13 cellular contexts compared by ENCODE assay signal in the genomic region with DNA sequence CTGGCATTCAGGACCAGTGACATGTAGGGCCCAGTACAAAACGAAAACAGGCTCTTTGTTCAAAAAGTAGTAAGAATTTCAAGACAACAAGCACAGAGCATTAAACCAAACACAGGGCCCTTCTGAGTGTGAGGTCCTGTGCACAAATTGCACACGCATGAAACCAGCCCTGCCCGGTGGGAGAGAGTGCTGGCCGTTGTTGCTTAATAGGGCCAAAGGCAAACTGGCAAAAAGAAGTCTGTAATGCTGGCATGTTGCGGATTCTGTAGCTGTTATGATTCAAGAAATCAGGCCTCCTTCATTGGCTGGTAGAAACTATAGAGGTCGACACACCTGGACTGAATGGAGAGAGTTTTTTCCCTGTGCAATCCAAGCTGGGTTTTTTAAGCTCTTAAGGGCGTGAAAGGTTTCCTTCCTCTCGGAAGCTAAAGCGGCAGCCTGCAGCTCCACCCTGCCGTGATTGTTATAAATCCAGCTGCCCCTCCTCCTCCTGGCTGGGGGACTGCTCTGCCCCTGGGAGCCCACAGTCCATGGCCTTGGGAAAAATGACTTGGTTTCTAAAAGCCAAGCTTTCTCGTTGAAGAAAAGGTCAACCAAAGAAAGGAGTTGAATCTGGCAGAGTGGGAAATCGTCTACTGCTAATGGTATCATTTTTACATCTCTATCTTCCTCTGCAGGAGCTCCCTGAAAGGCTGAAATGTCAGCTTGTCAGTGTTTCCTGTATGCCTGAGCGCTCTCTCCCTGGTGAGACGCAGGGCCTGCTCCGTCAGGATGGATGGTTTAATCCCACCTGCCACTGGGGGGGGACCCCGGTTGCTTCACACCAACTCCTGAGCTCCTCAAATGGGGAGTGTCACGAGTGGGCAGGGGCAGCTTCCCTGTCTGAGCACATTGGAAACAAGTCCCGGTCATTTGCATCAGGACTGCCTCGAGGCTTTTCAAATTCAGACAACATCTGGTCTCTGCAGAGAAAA.
DNase-seq lines count a peak whose midpoint lies in the region; ATAC-seq and TF ChIP-seq lines count a peak whose summit lies in the region.
"Had no signal": no experiment of that assay in that cellular context is flagged by ENCODE, and none has a peak within 500 bp of the region (broad histone marks: within the 10 kb centered on the region; RNA-seq: fewer than 3 reads in every experiment).

No MANE protein-coding gene starts in this region.

- TF ChIP-seq POLR2A in upper lobe of left lung (IDR thresholded peaks at IDR 0.05), result no peak

- no peak overlapping the region for H3K9ac ChIP-seq in HUES64 (ENCODE audit: low read depth, low read length)
- no peak overlapping the region for H3K9ac ChIP-seq in trophoblast cell (ENCODE audit: low read length)

- no peaks in the 10 kb centered on the region for H3K27me3 ChIP-seq in HUES64 (ENCODE audit: insufficient read depth, low read length)
- no peaks in the 10 kb centered on the region for H3K27me3 ChIP-seq in right cardiac atrium (ENCODE audit: control insufficient read depth, insufficient read depth)
- no peaks in the 10 kb centered on the region for H3K27me3 ChIP-seq in trophoblast cell (ENCODE audit: insufficient read depth, low read length)
- H3K27me3 ChIP-seq in upper lobe of left lung, result no peaks in the 10 kb centered on the region

- H2BK12ac ChIP-seq in trophoblast cell (ENCODE audit: low read length), result no peak overlapping the region

- peak overlapping the region; percentile 18 for H2AFZ ChIP-seq in trophoblast cell (ENCODE audit: insufficient read depth, low read length, poor library complexity)

- no peak overlapping the region for H3K4ac ChIP-seq in trophoblast cell (ENCODE audit: low read depth, low read length)

- H3K27ac ChIP-seq in HUES64 (ENCODE audit: low read depth, low read length) (peak overlapping the region; percentile 25; the same call in 1 of the 2 replicates), right cardiac atrium (ENCODE audit: low read length) (no peak overlapping the region), trophoblast cell (ENCODE audit: low read depth, low read length) (no peak overlapping the region), upper lobe of left lung (no peak overlapping the region)

- no peak overlapping the region for H3K4me3 ChIP-seq in HUES64 (ENCODE audit: low read length)
- no peak overlapping the region for H3K4me3 ChIP-seq in right cardiac atrium (ENCODE audit: low read length)
- no peak overlapping the region for H3K4me3 ChIP-seq in trophoblast cell (ENCODE audit: low read depth, low read length)
- no peak overlapping the region for H3K4me3 ChIP-seq in upper lobe of left lung
- H3K4me3 ChIP-seq: GM12878 had no signal

- H2BK120ac ChIP-seq in trophoblast cell (ENCODE audit: insufficient read depth, low read length, poor library complexity), result no peak overlapping the region

- H3K18ac ChIP-seq in trophoblast cell (ENCODE audit: low read length), result no peak overlapping the region

- H3K23ac ChIP-seq in trophoblast cell (ENCODE audit: low read length), result no peak overlapping the region

- TF ChIP-seq CTCF in upper lobe of left lung (IDR thresholded peaks at IDR 0.05), result no peak

- H4K8ac ChIP-seq in trophoblast cell (ENCODE audit: low read depth, low read length), result no peak overlapping the region

- no peaks in the 10 kb centered on the region for H3K79me2 ChIP-seq in trophoblast cell (ENCODE audit: control insufficient read depth, insufficient read depth, low read length, poor library complexity)

- intact Hi-C loops in right cardiac atrium (cut with DNase I), result no loop called here

- H3K36me3 Mint-ChIP-seq in activated T-cell treated with anti-CD3 and anti-CD28 coated beads, Interleukin-2, amount 50 U/mL, for 24 hours (ENCODE audit: low read depth), result no peaks in the 10 kb centered on the region
- H3K36me3 Mint-ChIP-seq: T-cell had no signal

- peak; percentile 3 for DNase-seq in NCI-H82 treated with DMSO at 0.1 percent for 48 hours (lab: John Stamatoyannopoulos, UW; ENCODE audit: unreplicated experiment)
- DNase-seq in right cardiac atrium, result no peak
- DNase-seq in trophoblast cell, result peak; percentile 26 to 54
- no peak for DNase-seq in activated T-cell treated with anti-CD3 and anti-CD28 coated beads, Interleukin-2, amount 50 U/mL, for 24 hours
- no peak for DNase-seq in upper lobe of left lung
- DNase-seq in activated effector memory CD4-positive, alpha-beta T cell treated with Interleukin-2 at 50 U/mL for 16 hours, result no peak
- DNase-seq: activated CD4-positive, alpha-beta T cell treated with anti-CD3 and anti-CD28 coated beads, Interleukin-2, amount 50 U/mL, for 1 hour; activated naive CD4-positive, alpha-beta T cell treated with Interleukin-2 at 50 U/mL for 16 hours; kidney glomerular epithelial cell; stimulated activated CD4-positive, alpha-beta T cell treated with anti-CD3 and anti-CD28 coated beads, Interleukin-4, amount 100 ng/mL, for 4 hours; T-cell had no signal

- no peak overlapping the region for H3K4me2 ChIP-seq in trophoblast cell (ENCODE audit: low read length)

- no peaks in the 10 kb centered on the region for H3K36me3 ChIP-seq in HUES64 (ENCODE audit: insufficient read depth, low read length)
- H3K36me3 ChIP-seq in trophoblast cell (ENCODE audit: control insufficient read depth in 1 of 2, insufficient read depth in 2 of 2, low read length in 2 of 2), result no peaks in the 10 kb centered on the region
- no peaks in the 10 kb centered on the region for H3K36me3 ChIP-seq in upper lobe of left lung

- H3K27me3 Mint-ChIP-seq in activated T-cell treated with anti-CD3 and anti-CD28 coated beads, Interleukin-2, amount 50 U/mL, for 24 hours, result peaks cover 11% of the 10 kb centered on the region

- H2AK5ac ChIP-seq in trophoblast cell (ENCODE audit: low read length), result no peak overlapping the region

- H3K27ac Mint-ChIP-seq in activated T-cell treated with anti-CD3 and anti-CD28 coated beads, Interleukin-2, amount 50 U/mL, for 24 hours, result no peak overlapping the region
- H3K27ac Mint-ChIP-seq: T-cell had no signal

- no peaks in the 10 kb centered on the region for H3K9me3 ChIP-seq in HUES64 (ENCODE audit: insufficient read depth, low read depth, low read length)
- H3K9me3 ChIP-seq in right cardiac atrium (ENCODE audit: control insufficient read depth, low read length), result no peaks in the 10 kb centered on the region
- no peaks in the 10 kb centered on the region for H3K9me3 ChIP-seq in trophoblast cell (ENCODE audit: insufficient read depth, low read depth, low read length)
- H3K9me3 ChIP-seq in upper lobe of left lung, result no peaks in the 10 kb centered on the region

- no peak overlapping the region for H4K91ac ChIP-seq in trophoblast cell (ENCODE audit: low read depth, low read length)

- H2BK5ac ChIP-seq in trophoblast cell (ENCODE audit: low read depth, low read length, poor library complexity), result no peak overlapping the region

- TF ChIP-seq EP300 in upper lobe of left lung (IDR thresholded peaks at IDR 0.05), result no peak

- peaks cover 9% of the 10 kb centered on the region for H3K4me1 Mint-ChIP-seq in activated T-cell treated with anti-CD3 and anti-CD28 coated beads, Interleukin-2, amount 50 U/mL, for 24 hours (ENCODE audit: low read depth)

- WGBS in HUES64, result 24% methylated on average over 19 of the region's 19 CpGs
- 47% methylated on average over 19 of the region's 19 CpGs for WGBS in right cardiac atrium
- no CpG with 5 or more reads among the region's 19 CpGs for WGBS in trophoblast cell (ENCODE audit: extremely low coverage, insufficient coverage, insufficient read length)
- WGBS in upper lobe of left lung, 2 donors, result 43 to 45% methylated on average over 17 to 19 of the region's 19 CpGs

- H3K4me1 ChIP-seq in HUES64 (ENCODE audit: insufficient read depth, low read length), result peaks cover 12% of the 10 kb centered on the region
- H3K4me1 ChIP-seq in right cardiac atrium (ENCODE audit: control insufficient read depth, insufficient read depth, low read length), result no peaks in the 10 kb centered on the region
- H3K4me1 ChIP-seq in trophoblast cell (ENCODE audit: control insufficient read depth in 1 of 2, insufficient read depth in 2 of 2, low read length in 2 of 2), result peaks cover 0 to 2% of the 10 kb centered on the region in 2 experiments
- H3K4me1 ChIP-seq in upper lobe of left lung, result peaks cover 0 to 9% (median 0%) of the 10 kb centered on the region in 4 donors

- no peaks in the 10 kb centered on the region for H3K79me1 ChIP-seq in trophoblast cell (ENCODE audit: low read length)

- no peaks in the 10 kb centered on the region for H3K9me3 Mint-ChIP-seq in activated T-cell treated with anti-CD3 and anti-CD28 coated beads, Interleukin-2, amount 50 U/mL, for 24 hours
- H3K9me3 Mint-ChIP-seq: T-cell had no signal

- ATAC-seq in right cardiac atrium (peak; percentile 67 to 80), upper lobe of left lung (ENCODE audit: low FRiP score in 2 of 2) (no peak)
- ATAC-seq: GM12878, T-cell had no signal

- no peak overlapping the region for H3K14ac ChIP-seq in trophoblast cell (ENCODE audit: low read length)

- no peak overlapping the region for H3K4me3 Mint-ChIP-seq in activated T-cell treated with anti-CD3 and anti-CD28 coated beads, Interleukin-2, amount 50 U/mL, for 24 hours
- H3K4me3 Mint-ChIP-seq: T-cell had no signal

- H4K12ac ChIP-seq in trophoblast cell (ENCODE audit: low read depth, low read length), result no peak overlapping the region

Comparison
In these comparisons a context has a peak if more than half of its experiments do, and no peak if none do; other contexts are left out.
1. DNase-seq: peak in NCI-H82 treated with DMSO at 0.1 percent for 48 hours (single experiment) and trophoblast cell (2 of 2); none in right cardiac atrium (0 of 3), activated T-cell treated with anti-CD3 and anti-CD28 coated beads, Interleukin-2, amount 50 U/mL, for 24 hours (single experiment), upper lobe of left lung (0 of 2) and activated effector memory CD4-positive, alpha-beta T cell treated with Interleukin-2 at 50 U/mL for 16 hours (single experiment).
2. ATAC-seq: peak in right cardiac atrium (2 of 2); none in upper lobe of left lung (0 of 2).